In genomic region chr12:75767957-75768356, GRCh38 we compare ENCODE assay signal across 35 cellular contexts.
"Had no signal": no experiment of that assay in that cellular context is flagged by ENCODE, and none has a peak within 500 bp of the region (broad histone marks: within the 10 kb centered on the region; RNA-seq: fewer than 3 reads in every experiment).

No MANE protein-coding gene starts in this region.

- ATAC-seq: activated CD8-positive, alpha-beta memory T cell treated with anti-CD3 and anti-CD28 coated beads, Interleukin-2, amount 10 ng/mL, durations not matched to agents 7 days and 5 days; activated naive CD8-positive, alpha-beta T cell treated with anti-CD3 and anti-CD28 coated beads, Interleukin-2, amount 50 U/mL, for 24 hours had no signal

- H3K4me1 Mint-ChIP-seq: activated CD4-positive, alpha-beta memory T cell treated with anti-CD3 and anti-CD28 coated beads, Interleukin-2, amount 10 ng/mL, durations not matched to agents 7 days and 5 days; activated naive CD4-positive, alpha-beta T cell treated with anti-CD3 and anti-CD28 coated beads, Interleukin-2, amount 10 ng/mL, durations not matched to agents 7 days and 5 days had no signal

- H3K27me3 Mint-ChIP-seq: activated naive CD8-positive, alpha-beta T cell had no signal

- H3K4me3 ChIP-seq: PC-9 had no signal

- H3K36me3 Mint-ChIP-seq: activated CD8-positive, alpha-beta memory T cell treated with anti-CD3 and anti-CD28 coated beads, Interleukin-2, amount 10 ng/mL, durations not matched to agents 7 days and 5 days; activated naive CD4-positive, alpha-beta T cell treated with anti-CD3 and anti-CD28 coated beads, Interleukin-2, amount 10 ng/mL, durations not matched to agents 7 days and 5 days; activated naive CD8-positive, alpha-beta T cell had no signal

- H3K36me3 ChIP-seq: brain microvascular endothelial cell had no signal

- H3K9me3 Mint-ChIP-seq: activated CD4-positive, alpha-beta memory T cell treated with anti-CD3 and anti-CD28 coated beads, Interleukin-2, amount 10 ng/mL, durations not matched to agents 7 days and 5 days; activated naive CD4-positive, alpha-beta T cell treated with anti-CD3 and anti-CD28 coated beads, Interleukin-2, amount 10 ng/mL, durations not matched to agents 7 days and 5 days; activated naive CD8-positive, alpha-beta T cell treated with anti-CD3 and anti-CD28 coated beads, Interleukin-2, amount 50 U/mL, for 24 hours had no signal

- H3K27ac ChIP-seq: brain microvascular endothelial cell, VCaP had no signal

- DNase-seq: activated CD4-positive, alpha-beta memory T cell treated with anti-CD3 and anti-CD28 coated beads, Interleukin-2, amount 10 ng/mL, durations not matched to agents 7 days and 5 days; activated CD4-positive, alpha-beta T cell treated with anti-CD3 and anti-CD28 coated beads for 1 hour; activated CD4-positive, alpha-beta T cell treated with anti-CD3 and anti-CD28 coated beads for 48 hours; activated CD4-positive, CD25-positive, alpha-beta regulatory T cell; activated CD8-positive, alpha-beta memory T cell treated with anti-CD3 and anti-CD28 coated beads for 24 hours; activated CD8-positive, alpha-beta memory T cell treated with anti-CD3 and anti-CD28 coated beads, Interleukin-2, amount 10 ng/mL, durations not matched to agents 7 days and 5 days; activated CD8-positive, alpha-beta memory T cell treated with anti-CD3 and anti-CD28 coated beads, Interleukin-2, amount 50 U/mL, for 48 hours; activated effector memory CD4-positive, alpha-beta T cell treated with Interleukin-2 at 50 U/mL for 16 hours; activated naive CD4-positive, alpha-beta T cell treated with anti-CD3 and anti-CD28 coated beads, Interleukin-2, amount 10 ng/mL, durations not matched to agents 7 days and 5 days; activated naive CD8-positive, alpha-beta T cell treated with anti-CD3 and anti-CD28 coated beads, Interleukin-2, amount 50 U/mL, for 24 hours; activated T-cell treated with anti-CD3 and anti-CD28 coated beads, Interleukin-2, amount 50 U/mL, for 48 hours; aorta; brain microvascular endothelial cell; central memory CD4-positive, alpha-beta T cell; MM.1S; NCI-H1092 treated with DMSO at 0.1 percent for 48 hours; NCI-H1417; NCI-H146; NCI-H187; NCI-H2029 treated with DMSO at 0.1 percent for 48 hours; NCI-H2107; NCI-H2171; NCI-H2227 treated with DMSO at 0.1 percent for 48 hours; NCI-H446; NCI-H510A treated with DMSO at 0.1 percent for 48 hours; NCI-H526 treated with DMSO at 0.1 percent for 48 hours; NCI-H774; PC-9; Right ventricle myocardium superior; SW 1271; T-helper 1 cell; T-helper 2 cell; T-helper 9 cell had no signal

- H3K27ac Mint-ChIP-seq: activated CD4-positive, alpha-beta memory T cell treated with anti-CD3 and anti-CD28 coated beads, Interleukin-2, amount 10 ng/mL, durations not matched to agents 7 days and 5 days; activated CD8-positive, alpha-beta memory T cell treated with anti-CD3 and anti-CD28 coated beads, Interleukin-2, amount 10 ng/mL, durations not matched to agents 7 days and 5 days; activated naive CD4-positive, alpha-beta T cell treated with anti-CD3 and anti-CD28 coated beads, Interleukin-2, amount 10 ng/mL, durations not matched to agents 7 days and 5 days; activated naive CD8-positive, alpha-beta T cell; activated naive CD8-positive, alpha-beta T cell treated with anti-CD3 and anti-CD28 coated beads, Interleukin-2, amount 50 U/mL, for 24 hours had no signal

- H3K4me2 ChIP-seq: PC-9 had no signal

- H3K27me3 ChIP-seq: brain microvascular endothelial cell had no signal

- H3K4me3 Mint-ChIP-seq: activated CD4-positive, alpha-beta memory T cell treated with anti-CD3 and anti-CD28 coated beads, Interleukin-2, amount 10 ng/mL, durations not matched to agents 7 days and 5 days; activated CD8-positive, alpha-beta memory T cell treated with anti-CD3 and anti-CD28 coated beads, Interleukin-2, amount 10 ng/mL, durations not matched to agents 7 days and 5 days; activated naive CD4-positive, alpha-beta T cell treated with anti-CD3 and anti-CD28 coated beads, Interleukin-2, amount 10 ng/mL, durations not matched to agents 7 days and 5 days; activated naive CD8-positive, alpha-beta T cell; activated naive CD8-positive, alpha-beta T cell treated with anti-CD3 and anti-CD28 coated beads, Interleukin-2, amount 50 U/mL, for 24 hours had no signal

- H2AFZ ChIP-seq: PC-9 had no signal
